In the genomic region with DNA sequence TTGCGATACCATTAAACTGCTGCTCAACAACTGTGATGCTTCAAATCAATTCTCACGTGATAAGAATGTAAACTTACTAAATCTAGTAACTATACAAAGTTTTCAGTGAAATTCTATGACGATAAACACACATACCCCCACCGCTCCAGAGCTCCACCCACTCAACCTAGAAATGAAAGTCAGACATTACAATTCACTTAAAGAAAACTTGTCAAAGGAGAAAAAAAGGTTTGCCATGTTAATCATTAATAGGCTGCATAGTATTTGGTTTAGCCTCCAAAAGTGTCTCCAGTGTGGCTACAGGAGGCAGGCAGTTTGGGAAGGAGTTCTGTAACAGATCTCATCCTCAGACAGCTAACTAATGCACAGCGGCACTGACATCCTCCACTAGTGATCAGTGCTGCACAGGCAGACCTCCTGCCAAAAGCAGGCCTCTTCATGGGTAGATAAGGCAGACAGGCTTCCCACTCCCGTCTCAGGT, we compare ENCODE assay signal across 1 cellular context.
TF ChIP-seq lines count a peak whose summit lies in the region.

No MANE protein-coding gene starts in this region.

TF ChIP-seq in SK-N-SH, 30 proteins besides CTCF, POLR2A, EP300 and RAD21 (continued from another document):
- TF ChIP-seq, protein P1, sequence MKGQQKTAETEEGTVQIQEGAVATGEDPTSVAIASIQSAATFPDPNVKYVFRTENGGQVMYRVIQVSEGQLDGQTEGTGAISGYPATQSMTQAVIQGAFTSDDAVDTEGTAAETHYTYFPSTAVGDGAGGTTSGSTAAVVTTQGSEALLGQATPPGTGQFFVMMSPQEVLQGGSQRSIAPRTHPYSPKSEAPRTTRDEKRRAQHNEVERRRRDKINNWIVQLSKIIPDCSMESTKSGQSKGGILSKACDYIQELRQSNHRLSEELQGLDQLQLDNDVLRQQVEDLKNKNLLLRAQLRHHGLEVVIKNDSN (IDR thresholded peaks at IDR 0.05; ENCODE audit: borderline replicate concordance, low read depth) = no peak
- no peak for TF ChIP-seq SMC3 (IDR thresholded peaks at IDR 0.05; ENCODE audit: low read depth, low read length)
- TF ChIP-seq TCF12 (IDR thresholded peaks at IDR 0.05) = no peak
- no peak for TF ChIP-seq TEAD4 (IDR thresholded peaks at IDR 0.05; ENCODE audit: borderline replicate concordance, insufficient read depth)
